Comparison of ENCODE assay signal across 20 cellular contexts in the genomic region with DNA sequence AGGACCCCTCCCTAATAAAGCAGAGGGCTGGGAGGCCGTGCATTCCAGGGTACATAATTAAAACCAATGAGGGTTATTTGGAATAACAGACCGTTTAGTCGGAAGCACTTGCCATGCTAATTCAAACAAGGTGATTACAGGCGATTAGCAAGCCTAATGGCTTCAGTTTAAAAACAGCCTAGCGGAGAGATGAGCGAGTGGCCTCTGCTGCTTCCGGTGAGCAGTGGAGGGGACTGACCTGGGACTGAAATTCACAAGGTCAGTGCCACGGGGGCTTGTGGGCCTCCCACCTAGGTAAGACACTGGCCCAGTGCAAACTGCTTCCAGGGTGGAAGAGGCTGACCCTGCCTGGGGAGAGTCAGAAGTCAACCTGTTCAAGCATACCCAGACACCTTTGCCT. TPM values are rescaled to one million over a fixed set of nuclear protein-coding genes. Genes with fewer than 3 reads are reported as not detected.
DNase-seq lines count a peak whose midpoint lies in the region; ATAC-seq, FAIRE-seq and TF ChIP-seq lines count a peak whose summit lies in the region.
"Had no signal": no experiment of that assay in that cellular context is flagged by ENCODE, and none has a peak within 500 bp of the region (broad histone marks: within the 10 kb centered on the region; RNA-seq: fewer than 3 reads in every experiment).

No MANE protein-coding gene starts in this region.

- H3K36me3 ChIP-seq in NT2/D1 (ENCODE audit: insufficient read depth, insufficient read length, low read length) (no peaks in the 10 kb centered on the region), esophagus squamous epithelium (no peaks in the 10 kb centered on the region)

- no peak for FAIRE-seq in D721Med (lab: Jason Lieb, UNC)

- H3K27me3 ChIP-seq in NT2/D1 (ENCODE audit: insufficient read depth, insufficient read length) = peaks cover 2% of the 10 kb centered on the region
- peaks cover 0 to 41% (median 0%) of the 10 kb centered on the region in 4 donors for H3K27me3 ChIP-seq in esophagus squamous epithelium

- H3K9me3 ChIP-seq in NT2/D1 (ENCODE audit: insufficient read depth, low read length) = peaks cover 9% of the 10 kb centered on the region; the same call in 1 of the 2 replicates
- H3K9me3 ChIP-seq in esophagus squamous epithelium = no peaks in the 10 kb centered on the region

- H3K4me3 ChIP-seq in NT2/D1 (ENCODE audit: insufficient read length, low read depth) = no peak overlapping the region
- no peak overlapping the region for H3K4me3 ChIP-seq in esophagus squamous epithelium

- DNase-seq in D721Med (ENCODE audit: insufficient read length, low spot score) (peak; percentile 30), NCI-H69 (lab: John Stamatoyannopoulos, UW) (peak; percentile 74), NT2/D1 (ENCODE audit: low read depth, low spot score) (peak; percentile 48), islet precursor cell (peak; percentile 62), DMS114 treated with DMSO at 0.1 percent for 48 hours (lab: John Stamatoyannopoulos, UW; ENCODE audit: unreplicated experiment) (no peak), esophagus squamous epithelium (lab: John Stamatoyannopoulos, UW) (no peak)
- DNase-seq: Calu3; CD8-positive, alpha-beta memory T cell; DMS53; NCI-H1092; NCI-H2029; NCI-H446; NCI-H524 treated with DMSO at 0.1 percent for 48 hours; Right ventricle myocardium superior; RPMI8226; T-helper 1 cell had no signal

- no peak overlapping the region for H3K27ac ChIP-seq in esophagus squamous epithelium
- H3K27ac ChIP-seq: C4-2B, HL-60 had no signal

- WGBS in esophagus squamous epithelium, 2 donors = 49 to 50% methylated on average over 6 to 8 of the region's 8 CpGs

- H3K9ac ChIP-seq in NT2/D1 (ENCODE audit: insufficient read length, low read depth) = no peak overlapping the region

- TF ChIP-seq POLR2A in esophagus squamous epithelium (IDR thresholded peaks at IDR 0.05) = no peak

- intact Hi-C loops in esophagus squamous epithelium (cut with DNase I) = no loop called here

- ATAC-seq in GM21367 (IDR thresholded peaks at IDR 0.05; ENCODE audit: unreplicated experiment) (no peak), HG03342 (IDR thresholded peaks at IDR 0.05; ENCODE audit: unreplicated experiment) (no peak)

- no peak for TF ChIP-seq CTCF in D721Med (IDR thresholded peaks at IDR 0.05; ENCODE audit: insufficient read depth, missing control alignments)
- no peak for TF ChIP-seq CTCF in esophagus squamous epithelium (IDR thresholded peaks at IDR 0.05)

- H3K4me1 ChIP-seq in NT2/D1 (ENCODE audit: insufficient read depth, insufficient read length) (peaks cover 10% of the 10 kb centered on the region), esophagus squamous epithelium (no peaks in the 10 kb centered on the region)

RNA-seq across cellular contexts. Expression of a gene that starts 56.8 kb away (rescaled TPM):
- not detected for total RNA-seq in esophagus squamous epithelium
- total RNA-seq: Calu3; CD8-positive, alpha-beta memory T cell had no signal

Comparison
In these comparisons a context has a peak if more than half of its experiments do, and no peak if none do; other contexts are left out.
1. DNase-seq: peak in D721Med (single experiment), NCI-H69 (single experiment), NT2/D1 (single experiment) and islet precursor cell (single experiment); none in DMS114 treated with DMSO at 0.1 percent for 48 hours (single experiment) and esophagus squamous epithelium (single experiment).